9 cellular contexts compared by ENCODE assay signal in the genomic region with DNA sequence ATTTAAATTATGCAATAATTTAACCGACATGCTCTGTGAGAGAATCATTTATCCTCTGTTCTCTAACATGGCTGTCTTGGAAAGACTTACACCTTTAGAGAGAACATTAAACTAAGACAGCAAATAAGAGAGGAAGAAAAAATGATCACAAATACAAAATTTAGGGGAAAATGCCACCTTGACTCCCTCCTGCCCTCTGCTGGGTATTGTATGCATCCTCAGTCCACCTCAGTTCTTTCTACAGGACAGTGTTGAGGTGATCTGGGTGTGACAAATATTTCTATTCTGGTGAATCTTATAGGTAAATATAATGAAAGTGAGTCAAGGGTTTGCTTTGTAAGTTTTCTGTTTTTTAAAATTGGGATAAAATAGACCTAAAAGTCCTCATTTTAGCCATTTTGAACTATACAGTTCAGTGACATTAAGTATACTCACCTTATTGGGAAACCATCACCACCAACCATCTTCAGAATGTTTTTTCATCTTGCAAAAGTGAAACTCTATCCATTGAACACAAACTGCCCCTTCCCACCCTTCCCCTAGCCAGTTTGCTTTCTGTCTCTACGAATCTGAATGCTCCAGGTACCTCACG.
DNase-seq lines count a peak whose midpoint lies in the region; ATAC-seq, FAIRE-seq and TF ChIP-seq lines count a peak whose summit lies in the region.
"Had no signal": no experiment of that assay in that cellular context is flagged by ENCODE, and none has a peak within 500 bp of the region (broad histone marks: within the 10 kb centered on the region; RNA-seq: fewer than 3 reads in every experiment).

No MANE protein-coding gene starts in this region.

- in situ Hi-C loops in GM12878 (cut with MboI) = no loop called here

- peak; percentile 80 for TF ChIP-seq RAD21 in SK-N-SH (IDR thresholded peaks at IDR 0.05; ENCODE audit: low read length)
- peak; percentile 71 for TF ChIP-seq RAD21 in GM12878 (IDR thresholded peaks at IDR 0.05; ENCODE audit: insufficient read depth, low read depth, low read length)

- H3K9me3 ChIP-seq in SK-N-SH (peaks cover 4% of the 10 kb centered on the region; the same call in 1 of the 2 replicates), Loucy (ENCODE audit: insufficient read depth, low read depth, low read length) (no peaks in the 10 kb centered on the region), GM12878 (replicated peaks; ENCODE audit: control insufficient read depth, insufficient read depth, low read length) (no peaks in the 10 kb centered on the region)

- H4K20me1 ChIP-seq in SK-N-SH (ENCODE audit: insufficient read depth) (no peaks in the 10 kb centered on the region), Loucy (ENCODE audit: insufficient read depth, low read length, poor library complexity, severe bottlenecking) (no peaks in the 10 kb centered on the region), GM12878 (ENCODE audit: control insufficient read depth, insufficient read depth) (no peaks in the 10 kb centered on the region)

- 46% methylated on average over 3 of the region's 3 CpGs for WGBS in SK-N-SH (ENCODE audit: low lambda C conversion rate)
- 63% methylated on average over 3 of the region's 3 CpGs for WGBS in GM12878 (ENCODE audit: insufficient coverage, insufficient replicate concordance, low lambda C conversion rate, missing lambda C conversion rate)

- DNase-seq in SK-N-SH = peak; percentile 40
- DNase-seq in GM12878 (ENCODE audit: low read depth, low spot score) = no peak
- DNase-seq in medulla oblongata (ENCODE audit: extremely low spot score) = peak; percentile 63
- no peak for DNase-seq in sciatic nerve (ENCODE audit: low spot score)

- POLR2A ChIA-PET in SK-N-SH (lab: Yijun Ruan, JAX) = no interaction called here
- POLR2A ChIA-PET in GM12878 (lab: Charles Lee) = no interaction called here

- no TSS peak for BruUV-seq in GM12878 (replicated peaks; lab: Mats Ljungman, UMichigan)

- TF ChIP-seq CTCF in SK-N-SH (IDR thresholded peaks at IDR 0.05) (peak; percentile 34), Loucy (conservative IDR thresholded peaks at IDR 0.05; ENCODE audit: low read length) (peak; percentile 91), GM12878 (IDR thresholded peaks at IDR 0.05 in 2 of 3, conservative IDR thresholded peaks at IDR 0.05 in 1 of 3; ENCODE audit: control insufficient read depth in 2 of 3, extremely low read depth in 1 of 3, insufficient read depth in 1 of 3, low read depth in 3 of 3, low read length in 3 of 3) (peak; percentile 59 to 77 (median 76))

- TF ChIP-seq EP300 in SK-N-SH (IDR thresholded peaks at IDR 0.05; ENCODE audit: borderline replicate concordance in 1 of 2, low read depth in 1 of 2, low read length in 1 of 2) (no peak), GM12878 (IDR thresholded peaks at IDR 0.05; ENCODE audit: borderline replicate concordance in 1 of 2, control insufficient read depth in 1 of 2, low read depth in 2 of 2, low read length in 2 of 2) (no peak)

- no peak for ATAC-seq in SK-N-SH treated with all-trans-retinoic acid at 6 μM for 48 hours
- peak; percentile 80 for ATAC-seq in GM12878
- ATAC-seq in HG03097 (IDR thresholded peaks at IDR 0.05; ENCODE audit: low FRiP score, unreplicated experiment) = no peak
- no peak for ATAC-seq in sciatic nerve
- ATAC-seq in GM19463 (IDR thresholded peaks at IDR 0.05; ENCODE audit: unreplicated experiment) = no peak

- H3K79me2 ChIP-seq in SK-N-SH (ENCODE audit: insufficient read depth) (no peaks in the 10 kb centered on the region), Loucy (ENCODE audit: insufficient read depth, low read length) (no peaks in the 10 kb centered on the region), GM12878 (ENCODE audit: control insufficient read depth, insufficient read depth, low read length) (no peaks in the 10 kb centered on the region)

- H3K4me1 ChIP-seq in SK-N-SH (ENCODE audit: control insufficient read depth in 1 of 2, insufficient read depth in 2 of 2, low read depth in 1 of 2, low read length in 1 of 2) = no peaks in the 10 kb centered on the region; a peak in 1 of 4 replicates
- no peaks in the 10 kb centered on the region for H3K4me1 ChIP-seq in Loucy (ENCODE audit: insufficient read depth, low read length, poor library complexity, severe bottlenecking)
- H3K4me1 ChIP-seq in GM12878 (ENCODE audit: control insufficient read depth, insufficient read depth, low read length) = no peaks in the 10 kb centered on the region

- CTCF ChIA-PET in SK-N-SH (lab: Yijun Ruan, JAX) = interaction anchor here (0.7 to 7.5 kb wide), 19 partner anchors 9 to 324 kb away, joined by 3 to 89 read pairs (median 5); no protein-coding TSS in a partner anchor
- CTCF ChIA-PET in GM12878 (lab: Yijun Ruan, JAX) = interaction anchor here (0.6 to 7.2 kb wide), 11 partner anchors 9 to 524 kb away, joined by 3 to 77 read pairs (median 3); no protein-coding TSS in a partner anchor

- intact Hi-C loops in GM12878 (cut with micrococcal nuclease; ENCODE audit: unreplicated experiment) = loop anchor here (2.0 to 5.0 kb wide), 3 partner anchors 223 to 342 kb away; no protein-coding TSS in a partner anchor
- intact Hi-C loops in sciatic nerve (cut with DNase I) = no loop called here

- no peak overlapping the region for H3K4me2 ChIP-seq in SK-N-SH
- H3K4me2 ChIP-seq in Loucy (ENCODE audit: low read depth, low read length, poor library complexity, severe bottlenecking) = no peak overlapping the region
- no peak overlapping the region for H3K4me2 ChIP-seq in GM12878 (ENCODE audit: control insufficient read depth, insufficient read depth)

- H3K36me3 ChIP-seq in SK-N-SH (replicated peaks in 1 of 2; ENCODE audit: control insufficient read depth in 1 of 2, insufficient read depth in 2 of 2, low read length in 1 of 2) = no peaks in the 10 kb centered on the region
- H3K36me3 ChIP-seq in Loucy (ENCODE audit: insufficient read depth, low read length) = no peaks in the 10 kb centered on the region
- no peaks in the 10 kb centered on the region for H3K36me3 ChIP-seq in GM12878 (ENCODE audit: control insufficient read depth in 2 of 2, insufficient read depth in 2 of 2, low read length in 1 of 2)

- H3K4me3 ChIP-seq in SK-N-SH (ENCODE audit: low read depth in 2 of 2, low read length in 1 of 2) (no peak overlapping the region), Loucy (ENCODE audit: low read length, poor library complexity, severe bottlenecking) (no peak overlapping the region), GM12878 (no peak overlapping the region)

- H3K27ac ChIP-seq in SK-N-SH (ENCODE audit: low read depth in 2 of 2, low read length in 1 of 2) = no peak overlapping the region
- no peak overlapping the region for H3K27ac ChIP-seq in GM12878 (ENCODE audit: control insufficient read depth, insufficient read depth)

- H3K9me2 ChIP-seq in SK-N-SH (no peaks in the 10 kb centered on the region), Loucy (replicated peaks; ENCODE audit: low read depth, low read length) (no peaks in the 10 kb centered on the region)

- SMC1A ChIA-PET in GM12878 (lab: Charles Lee; ENCODE audit: uncharacterized antibody, unreplicated experiment) = interaction anchor here (0.9 to 3.3 kb wide), 6 partner anchors 14 to 324 kb away, joined by 3 to 10 read pairs (median 4); no protein-coding TSS in a partner anchor

- RAD21 ChIA-PET in GM12878 (lab: Charles Lee; ENCODE audit: unreplicated experiment) = interaction anchor here (1.0 kb wide), 1 partner anchor 15 kb away, joined by 3 read pairs; no protein-coding TSS in a partner anchor

- H3F3A ChIP-seq in SK-N-SH (replicated peaks; ENCODE audit: insufficient read depth) (no peaks in the 10 kb centered on the region), Loucy (ENCODE audit: low read depth) (no peaks in the 10 kb centered on the region)

- no peaks in the 10 kb centered on the region for H3K27me3 ChIP-seq in SK-N-SH (ENCODE audit: insufficient read depth)
- H3K27me3 ChIP-seq in Loucy (ENCODE audit: insufficient read depth, low read length, poor library complexity, severe bottlenecking) = no peaks in the 10 kb centered on the region
- peaks cover 0 to 4% of the 10 kb centered on the region in 2 experiments; a peak in 2 of 4 replicates for H3K27me3 ChIP-seq in GM12878 (replicated peaks in 1 of 2; ENCODE audit: control insufficient read depth in 2 of 2, insufficient read depth in 2 of 2, low read length in 1 of 2)

- FAIRE-seq in GM12878 (lab: Jason Lieb, UNC) = peak; percentile 92
- FAIRE-seq: TTC549 had no signal

- H3K9ac ChIP-seq in SK-N-SH (no peak overlapping the region), Loucy (ENCODE audit: low read depth, low read length, poor library complexity, severe bottlenecking) (no peak overlapping the region), GM12878 (ENCODE audit: control insufficient read depth, insufficient read depth, low read length) (no peak overlapping the region)

- no peak for TF ChIP-seq POLR2A in GM12878 (IDR thresholded peaks at IDR 0.05; ENCODE audit: low read depth, low read length)

- no peak overlapping the region for H2AFZ ChIP-seq in SK-N-SH (ENCODE audit: low read depth)
- 0 out of 2 replicates have a peak overlapping the region, but pooled peaks have one; percentile 19 for H2AFZ ChIP-seq in Loucy (ENCODE audit: low read length)
- no peak overlapping the region for H2AFZ ChIP-seq in GM12878 (ENCODE audit: control insufficient read depth, low read depth, low read length)

TF ChIP-seq in SK-N-SH, 30 proteins besides CTCF, POLR2A, EP300 and RAD21:
- TF ChIP-seq FOXM1 (IDR thresholded peaks at IDR 0.05; ENCODE audit: low read depth) = no peak
- TF ChIP-seq SMC3 (IDR thresholded peaks at IDR 0.05; ENCODE audit: low read depth, low read length) = peak; percentile 70
- TF ChIP-seq JUND (IDR thresholded peaks at IDR 0.05) = no peak

TF ChIP-seq in SK-N-SH treated with all-trans-retinoic acid at 6 μM for 48 hours, 23 proteins besides CTCF, POLR2A, EP300 and RAD21 (continues in another document):
- no peak for TF ChIP-seq GLIS3 (CRISPR knock-in tag; IDR thresholded peaks at IDR 0.05)
- no peak for TF ChIP-seq ZNF8 (CRISPR knock-in tag; IDR thresholded peaks at IDR 0.05)

TF ChIP-seq in GM12878, 131 proteins besides CTCF, POLR2A, EP300 and RAD21:
- TF ChIP-seq JUNB (IDR thresholded peaks at IDR 0.05) (no peak), SMC3 (IDR thresholded peaks at IDR 0.05; ENCODE audit: borderline replicate concordance, low read length) (peak; percentile 74)

Comparison
In these comparisons a context has a peak if more than half of its experiments do, and no peak if none do; other contexts are left out.
1. DNase-seq: peak in SK-N-SH (single experiment) and medulla oblongata (single experiment); none in GM12878 (single experiment) and sciatic nerve (single experiment).
2. CTCF ChIP-seq: peak in every context shown above with its lines; median percentile 91 in Loucy; 76 in GM12878; 34 in SK-N-SH.
3. Of the 26 proteins assayed by ChIP-seq in both GM12878 and SK-N-SH: peak only in GM12878: none; only in SK-N-SH: none; in both: CTCF, RAD21 and SMC3; in neither: 23.